ENCODE assay signal across 28 cellular contexts in the genomic region with DNA sequence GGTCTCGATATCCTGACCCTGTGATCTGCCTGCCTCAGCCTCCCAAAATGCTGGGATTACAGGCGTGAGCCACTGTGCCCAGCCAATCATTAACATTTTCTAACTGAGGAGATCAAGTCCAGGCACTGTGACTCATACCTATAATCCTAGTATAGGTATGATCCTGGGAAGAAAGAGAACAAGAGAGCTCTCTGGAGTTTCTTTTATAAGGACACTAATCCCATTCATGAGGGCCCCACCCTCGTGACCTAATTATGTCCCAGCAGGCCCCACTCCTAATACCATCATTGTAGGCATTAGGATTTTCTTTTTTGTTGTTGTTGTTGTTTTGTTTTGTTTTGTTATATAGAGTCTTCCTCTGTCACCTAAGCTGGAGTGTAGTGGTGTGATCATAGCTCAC.
"Had no signal": no experiment of that assay in that cellular context is flagged by ENCODE, and none has a peak within 500 bp of the region (broad histone marks: within the 10 kb centered on the region; RNA-seq: fewer than 3 reads in every experiment).

No MANE protein-coding gene starts in this region.

- FAIRE-seq: colon, endometrium, endothelial cell of umbilical vein, frontal cortex had no signal

- ATAC-seq: effector memory CD8-positive, alpha-beta T cell; esophagus mucosa; foreskin keratinocyte; gastrocnemius medialis; gastroesophageal sphincter; heart left ventricle; heart right ventricle had no signal

- H3K9me3 ChIP-seq: colonic mucosa, gastrocnemius medialis had no signal

- H3K4me1 Mint-ChIP-seq: endodermal cell had no signal

- H3K4me3 ChIP-seq: colonic mucosa, coronary artery, dorsolateral prefrontal cortex, esophagus muscularis mucosa, esophagus squamous epithelium, gastrocnemius medialis, gastroesophageal sphincter, heart left ventricle, heart right ventricle had no signal

- H3K27me3 ChIP-seq: colonic mucosa, esophagus muscularis mucosa, esophagus squamous epithelium, foreskin keratinocyte, gastrocnemius medialis, gastroesophageal sphincter, heart left ventricle had no signal

- H3K36me3 ChIP-seq: colonic mucosa, esophagus muscularis mucosa, esophagus squamous epithelium, gastrocnemius medialis, gastroesophageal sphincter, heart left ventricle, heart right ventricle had no signal

- DNase-seq: colonic mucosa; cortex of kidney; dermis blood vessel endothelial cell; dorsolateral prefrontal cortex; effector CD4-positive, alpha-beta T cell; effector CD8-positive, alpha-beta T cell; effector memory CD4-positive, alpha-beta T cell; effector memory CD8-positive, alpha-beta T cell; endodermal cell; erythroblast; esophagus squamous epithelium; foreskin fibroblast; foreskin keratinocyte; foreskin melanocyte; gastrocnemius medialis; head of caudate nucleus; heart left ventricle; heart right ventricle had no signal

- H3K27ac Mint-ChIP-seq: dendritic cell treated with granulocyte-macrophage colony-stimulating factor and Interleukin-4, amounts not matched to agents 40 ng/mL and 50 ng/mL, for 4 days; effector memory CD8-positive, alpha-beta T cell; endodermal cell had no signal

- H3K27ac ChIP-seq: colonic mucosa, coronary artery, dorsolateral prefrontal cortex, epithelial cell of prostate, esophagus muscularis mucosa, esophagus squamous epithelium, foreskin keratinocyte, gastrocnemius medialis, gastroesophageal sphincter, heart left ventricle, heart right ventricle had no signal

- H3K4me1 ChIP-seq: colonic mucosa, esophagus muscularis mucosa, esophagus squamous epithelium, foreskin keratinocyte, gastrocnemius medialis, gastroesophageal sphincter, heart left ventricle, heart right ventricle had no signal

- H3K4me3 Mint-ChIP-seq: dendritic cell treated with granulocyte-macrophage colony-stimulating factor and Interleukin-4, amounts not matched to agents 40 ng/mL and 50 ng/mL, for 4 days; effector memory CD8-positive, alpha-beta T cell; endodermal cell had no signal

- H3K9me3 Mint-ChIP-seq: dendritic cell treated with granulocyte-macrophage colony-stimulating factor and Interleukin-4, amounts not matched to agents 40 ng/mL and 50 ng/mL, for 4 days had no signal
